In genomic region chr4:168553714-168554370, GRCh38 we compare ENCODE assay signal across 4 cellular contexts.
TF ChIP-seq lines count a peak whose summit lies in the region.

No MANE protein-coding gene starts in this region.

TF ChIP-seq in A549, 52 proteins besides CTCF, POLR2A, EP300 and RAD21:
- TF ChIP-seq HES2 (IDR thresholded peaks at IDR 0.05): no peak
- peak; percentile 88 for TF ChIP-seq MAFK (IDR thresholded peaks at IDR 0.05; ENCODE audit: partially characterized antibody)

TF ChIP-seq in HCT116, 20 proteins besides CTCF, POLR2A, EP300 and RAD21:
- no peak for TF ChIP-seq EZH2phosphoT487 (IDR thresholded peaks at IDR 0.05; ENCODE audit: borderline replicate concordance)
- no peak for TF ChIP-seq CBX3 (IDR thresholded peaks at IDR 0.05; ENCODE audit: low read depth)
- TF ChIP-seq JUND (IDR thresholded peaks at IDR 0.05): no peak
- no peak for TF ChIP-seq POLR2AphosphoS5 (IDR thresholded peaks at IDR 0.05; ENCODE audit: low read depth, low read length)
- TF ChIP-seq ATF3 (IDR thresholded peaks at IDR 0.05): no peak
- no peak for TF ChIP-seq REST (IDR thresholded peaks at IDR 0.05; ENCODE audit: low read depth)
- TF ChIP-seq, protein P1, sequence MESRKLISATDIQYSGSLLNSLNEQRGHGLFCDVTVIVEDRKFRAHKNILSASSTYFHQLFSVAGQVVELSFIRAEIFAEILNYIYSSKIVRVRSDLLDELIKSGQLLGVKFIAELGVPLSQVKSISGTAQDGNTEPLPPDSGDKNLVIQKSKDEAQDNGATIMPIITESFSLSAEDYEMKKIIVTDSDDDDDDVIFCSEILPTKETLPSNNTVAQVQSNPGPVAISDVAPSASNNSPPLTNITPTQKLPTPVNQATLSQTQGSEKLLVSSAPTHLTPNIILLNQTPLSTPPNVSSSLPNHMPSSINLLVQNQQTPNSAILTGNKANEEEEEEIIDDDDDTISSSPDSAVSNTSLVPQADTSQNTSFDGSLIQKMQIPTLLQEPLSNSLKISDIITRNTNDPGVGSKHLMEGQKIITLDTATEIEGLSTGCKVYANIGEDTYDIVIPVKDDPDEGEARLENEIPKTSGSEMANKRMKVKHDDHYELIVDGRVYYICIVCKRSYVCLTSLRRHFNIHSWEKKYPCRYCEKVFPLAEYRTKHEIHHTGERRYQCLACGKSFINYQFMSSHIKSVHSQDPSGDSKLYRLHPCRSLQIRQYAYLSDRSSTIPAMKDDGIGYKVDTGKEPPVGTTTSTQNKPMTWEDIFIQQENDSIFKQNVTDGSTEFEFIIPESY (IDR thresholded peaks at IDR 0.05; ENCODE audit: extremely low read depth, insufficient replicate concordance, low read length): no peak
- TF ChIP-seq EGR1 (IDR thresholded peaks at IDR 0.05; ENCODE audit: low read depth): no peak
- no peak for TF ChIP-seq TCF7L2 (IDR thresholded peaks at IDR 0.05; ENCODE audit: borderline replicate concordance, extremely low read depth, insufficient read depth, insufficient read length)
- TF ChIP-seq FOSL1 (IDR thresholded peaks at IDR 0.05; ENCODE audit: low read depth): no peak
- TF ChIP-seq SRF (IDR thresholded peaks at IDR 0.05; ENCODE audit: low read depth): no peak
- TF ChIP-seq ZNF274 (IDR thresholded peaks at IDR 0.05; ENCODE audit: low read depth, low read length): no peak
- no peak for TF ChIP-seq YY1 (IDR thresholded peaks at IDR 0.05; ENCODE audit: extremely low read depth, insufficient replicate concordance, low read depth, low read length)
- no peak for TF ChIP-seq SIN3A (IDR thresholded peaks at IDR 0.05; ENCODE audit: low read depth)
- no peak for TF ChIP-seq SP1 (IDR thresholded peaks at IDR 0.05; ENCODE audit: low read depth)
- no peak for TF ChIP-seq ELF1 (IDR thresholded peaks at IDR 0.05; ENCODE audit: borderline replicate concordance, low read depth)
- TF ChIP-seq CEBPB (IDR thresholded peaks at IDR 0.05; ENCODE audit: low read depth): no peak

TF ChIP-seq in K562, 482 proteins besides CTCF, POLR2A, EP300 and RAD21 (continues in another document):
- TF ChIP-seq RFX7 (CRISPR knock-in tag; IDR thresholded peaks at IDR 0.05) (no peak), EZH2 (IDR thresholded peaks at IDR 0.05; ENCODE audit: borderline replicate concordance, low read depth, low read length) (no peak), MAFF (IDR thresholded peaks at IDR 0.05; ENCODE audit: low read length) (peak; percentile 68), ZBTB7A (IDR thresholded peaks at IDR 0.05; ENCODE audit: borderline replicate concordance, control insufficient read depth, low read depth, low read length) (no peak), MAFG (tag; conservative IDR thresholded peaks at IDR 0.05) (peak; percentile 75), RERE (CRISPR knock-in tag; IDR thresholded peaks at IDR 0.05; ENCODE audit: borderline replicate concordance) (no peak), SREBF1 (IDR thresholded peaks at IDR 0.05; ENCODE audit: borderline replicate concordance, low read depth, low read length) (no peak)
- TF ChIP-seq, protein P2, sequence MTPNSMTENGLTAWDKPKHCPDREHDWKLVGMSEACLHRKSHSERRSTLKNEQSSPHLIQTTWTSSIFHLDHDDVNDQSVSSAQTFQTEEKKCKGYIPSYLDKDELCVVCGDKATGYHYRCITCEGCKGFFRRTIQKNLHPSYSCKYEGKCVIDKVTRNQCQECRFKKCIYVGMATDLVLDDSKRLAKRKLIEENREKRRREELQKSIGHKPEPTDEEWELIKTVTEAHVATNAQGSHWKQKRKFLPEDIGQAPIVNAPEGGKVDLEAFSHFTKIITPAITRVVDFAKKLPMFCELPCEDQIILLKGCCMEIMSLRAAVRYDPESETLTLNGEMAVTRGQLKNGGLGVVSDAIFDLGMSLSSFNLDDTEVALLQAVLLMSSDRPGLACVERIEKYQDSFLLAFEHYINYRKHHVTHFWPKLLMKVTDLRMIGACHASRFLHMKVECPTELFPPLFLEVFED (CRISPR knock-in tag; conservative IDR thresholded peaks at IDR 0.05): no peak
- TF ChIP-seq, protein P3, sequence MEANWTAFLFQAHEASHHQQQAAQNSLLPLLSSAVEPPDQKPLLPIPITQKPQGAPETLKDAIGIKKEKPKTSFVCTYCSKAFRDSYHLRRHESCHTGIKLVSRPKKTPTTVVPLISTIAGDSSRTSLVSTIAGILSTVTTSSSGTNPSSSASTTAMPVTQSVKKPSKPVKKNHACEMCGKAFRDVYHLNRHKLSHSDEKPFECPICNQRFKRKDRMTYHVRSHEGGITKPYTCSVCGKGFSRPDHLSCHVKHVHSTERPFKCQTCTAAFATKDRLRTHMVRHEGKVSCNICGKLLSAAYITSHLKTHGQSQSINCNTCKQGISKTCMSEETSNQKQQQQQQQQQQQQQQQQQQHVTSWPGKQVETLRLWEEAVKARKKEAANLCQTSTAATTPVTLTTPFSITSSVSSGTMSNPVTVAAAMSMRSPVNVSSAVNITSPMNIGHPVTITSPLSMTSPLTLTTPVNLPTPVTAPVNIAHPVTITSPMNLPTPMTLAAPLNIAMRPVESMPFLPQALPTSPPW (CRISPR knock-in tag; IDR thresholded peaks at IDR 0.05): no peak

TF ChIP-seq in endothelial cell of umbilical vein, 7 proteins besides CTCF, POLR2A, EP300 and RAD21:
- TF ChIP-seq FOS (IDR thresholded peaks at IDR 0.05; ENCODE audit: borderline replicate concordance, insufficient read depth, low read length) (no peak), MYC (IDR thresholded peaks at IDR 0.05; ENCODE audit: low read depth, low read length) (no peak), POLR2AphosphoS5 (IDR thresholded peaks at IDR 0.05; ENCODE audit: insufficient read depth, low read depth, low read length) (no peak), EZH2 (IDR thresholded peaks at IDR 0.05; ENCODE audit: borderline replicate concordance, low read depth, low read length, severe bottlenecking) (no peak), GATA2 (IDR thresholded peaks at IDR 0.05; ENCODE audit: insufficient read depth, insufficient read length, low read depth, low read length) (no peak), JUN (IDR thresholded peaks at IDR 0.05; ENCODE audit: borderline replicate concordance, insufficient read depth, insufficient read length, low read depth) (no peak)
- TF ChIP-seq, protein P4, sequence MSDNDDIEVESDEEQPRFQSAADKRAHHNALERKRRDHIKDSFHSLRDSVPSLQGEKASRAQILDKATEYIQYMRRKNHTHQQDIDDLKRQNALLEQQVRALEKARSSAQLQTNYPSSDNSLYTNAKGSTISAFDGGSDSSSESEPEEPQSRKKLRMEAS (IDR thresholded peaks at IDR 0.05; ENCODE audit: insufficient read depth, insufficient read length): no peak
